ENCODE assay signal across 13 cellular contexts in the genomic region with DNA sequence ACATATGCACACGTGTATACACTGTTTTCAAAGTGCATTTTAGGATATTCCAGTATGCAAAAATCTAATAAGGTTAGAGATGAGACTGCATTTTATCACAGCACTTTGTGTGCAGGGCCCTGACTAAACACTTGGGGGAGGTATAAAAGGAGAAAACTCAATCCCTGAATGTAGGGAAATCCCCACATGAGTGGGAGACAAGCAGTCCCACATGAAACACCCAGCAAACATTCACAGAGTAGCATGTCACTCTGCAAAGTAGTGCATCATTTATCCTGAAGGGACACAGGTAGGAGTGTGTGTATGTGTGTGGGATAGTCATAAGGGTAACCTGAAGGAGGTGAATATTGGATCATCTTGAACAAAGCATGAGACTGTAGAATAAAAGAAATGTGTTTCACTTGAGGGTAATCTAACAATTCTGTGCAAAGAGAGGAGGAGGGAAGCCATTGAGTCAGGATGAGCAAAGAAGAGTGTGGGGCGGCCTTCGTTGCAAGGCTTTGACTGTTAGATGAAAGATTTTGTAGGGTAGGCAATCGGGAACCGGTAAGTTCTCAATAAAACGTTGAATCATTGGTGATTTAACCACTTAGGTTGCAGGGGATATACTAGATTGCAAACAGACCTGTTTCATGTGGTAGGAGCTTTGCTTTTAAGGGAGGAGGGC. TPM values are rescaled to one million over a fixed set of nuclear protein-coding genes. Genes with fewer than 3 reads are reported as not detected.
A peak's percentile ranks its signal among the peaks of the same experiment; 100 is the strongest.
DNase-seq lines count a peak whose midpoint lies in the region; ATAC-seq, FAIRE-seq and TF ChIP-seq lines count a peak whose summit lies in the region.
"Had no signal": no experiment of that assay in that cellular context is flagged by ENCODE, and none has a peak within 500 bp of the region (broad histone marks: within the 10 kb centered on the region; RNA-seq: fewer than 3 reads in every experiment).

No MANE protein-coding gene starts in this region.

- no peak overlapping the region for H3K9ac ChIP-seq in keratinocyte (ENCODE audit: control insufficient read depth, extremely low read depth, insufficient read depth, low read length)

- peaks cover 2% of the 10 kb centered on the region for H3K79me2 ChIP-seq in keratinocyte (ENCODE audit: control insufficient read depth, insufficient read depth, low read length)

- H2AFZ ChIP-seq in keratinocyte (ENCODE audit: control insufficient read depth, low read length): no peak overlapping the region

- no peaks in the 10 kb centered on the region for H4K20me1 ChIP-seq in keratinocyte (ENCODE audit: control insufficient read depth, extremely low read depth, insufficient read depth, low read length)

- peaks cover 11% of the 10 kb centered on the region for H3K4me1 Mint-ChIP-seq in activated T-helper 17 cell treated with anti-CD3 and anti-CD28 coated beads, Interleukin-2, amount 50 U/mL, for 72 hours

- FAIRE-seq in GM12891 (lab: Jason Lieb, UNC) (no peak), keratinocyte (lab: Jason Lieb, UNC) (no peak)

- 0 out of 2 replicates have a peak, but pooled peaks have one; percentile 49 for TF ChIP-seq POLR2A in GM12891 (IDR thresholded peaks at IDR 0.05; ENCODE audit: low read depth, low read length)

- H3K36me3 Mint-ChIP-seq in activated T-helper 17 cell treated with anti-CD3 and anti-CD28 coated beads, Interleukin-2, amount 50 U/mL, for 72 hours (ENCODE audit: low read depth): no peaks in the 10 kb centered on the region

- peaks cover 1 to 4% of the 10 kb centered on the region in 2 experiments for H3K36me3 ChIP-seq in keratinocyte (ENCODE audit: control insufficient read depth in 2 of 2, extremely low read depth in 1 of 2, insufficient read depth in 2 of 2, low read length in 2 of 2)
- H3K36me3 ChIP-seq: breast epithelium, lower lobe of right lung, prostate gland, upper lobe of right lung had no signal

- intact Hi-C loops in cardiac septum (cut with DNase I): no loop called here

- no peaks in the 10 kb centered on the region for H3K27me3 ChIP-seq in keratinocyte (ENCODE audit: control insufficient read depth, extremely low read depth, insufficient read depth, low read length)
- H3K27me3 ChIP-seq: breast epithelium, upper lobe of right lung had no signal

- DNase-seq in Caki2 (ENCODE audit: low read depth): peak; percentile 27
- DNase-seq in GM12891 (ENCODE audit: insufficient read length, low spot score): no peak
- DNase-seq in keratinocyte (ENCODE audit: low read depth, low spot score): no peak
- DNase-seq in NCI-H524 treated with DMSO at 0.1 percent for 48 hours (lab: John Stamatoyannopoulos, UW): no peak
- no peak for DNase-seq in cardiac septum (ENCODE audit: low spot score)
- no peak for DNase-seq in SHP77 (lab: John Stamatoyannopoulos, UW)
- DNase-seq in middle frontal gyrus (ENCODE audit: extremely low spot score, low spot score): no peak
- DNase-seq: lower lobe of right lung, NCI-H526, upper lobe of right lung had no signal

- H3K27ac ChIP-seq in keratinocyte (ENCODE audit: control insufficient read depth, insufficient read depth, low read length): peak overlapping the region; percentile 65
- H3K27ac ChIP-seq: lower lobe of right lung, prostate gland, upper lobe of right lung had no signal

- no peaks in the 10 kb centered on the region for H3K9me3 ChIP-seq in keratinocyte (ENCODE audit: control insufficient read depth, low read depth, low read length)
- H3K9me3 ChIP-seq: breast epithelium, lower lobe of right lung, prostate gland, upper lobe of right lung had no signal

- no peak overlapping the region for H3K4me3 Mint-ChIP-seq in activated T-helper 17 cell treated with anti-CD3 and anti-CD28 coated beads, Interleukin-2, amount 50 U/mL, for 72 hours

- H3K9me1 ChIP-seq in keratinocyte (ENCODE audit: control insufficient read depth, extremely low read depth, insufficient read depth, low read length): peaks cover 7% of the 10 kb centered on the region

- in situ Hi-C loops in Caki2 (cut with HindIII; ENCODE audit: low pct_unique_long_range_greater_than_20kb, low sequenced_read_pairs): no loop called here

- H3K27ac Mint-ChIP-seq in activated T-helper 17 cell treated with anti-CD3 and anti-CD28 coated beads, Interleukin-2, amount 50 U/mL, for 72 hours: no peak overlapping the region

- peak; percentile 43 for ATAC-seq in activated T-helper 17 cell treated with anti-CD3 and anti-CD28 coated beads, Interleukin-2, amount 50 U/mL, for 72 hours (replicated peaks)
- ATAC-seq: lower lobe of right lung, upper lobe of right lung had no signal

- dilution Hi-C loops in keratinocyte (cut with MboI; ENCODE audit: extremely low pct_ligation_motif_present, low sequenced_read_pairs): no loop called here

- peaks cover 55% of the 10 kb centered on the region for H3K4me1 ChIP-seq in keratinocyte (ENCODE audit: control insufficient read depth, extremely low read depth, insufficient read depth, low read length)

- H3K4me3 ChIP-seq in keratinocyte (ENCODE audit: control insufficient read depth in 2 of 3, extremely low read depth in 1 of 3, insufficient read depth in 2 of 3, low read depth in 1 of 3, low read length in 3 of 3): no peak overlapping the region
- H3K4me3 ChIP-seq: breast epithelium, lower lobe of right lung, prostate gland, upper lobe of right lung had no signal

- TF ChIP-seq CTCF in keratinocyte (optimal IDR thresholded peaks at IDR 0.05 in 1 of 3, IDR thresholded peaks at IDR 0.05 in 1 of 3, conservative IDR thresholded peaks at IDR 0.05 in 1 of 3; ENCODE audit: extremely low read depth in 1 of 3, insufficient read depth in 2 of 3, low read length in 3 of 3): peak in 1 of 3 experiments; percentile 33

- H3K27me3 Mint-ChIP-seq in activated T-helper 17 cell treated with anti-CD3 and anti-CD28 coated beads, Interleukin-2, amount 50 U/mL, for 72 hours: no peaks in the 10 kb centered on the region

- H3K9me3 Mint-ChIP-seq in activated T-helper 17 cell treated with anti-CD3 and anti-CD28 coated beads, Interleukin-2, amount 50 U/mL, for 72 hours: no peaks in the 10 kb centered on the region

- H3K4me2 ChIP-seq in keratinocyte (ENCODE audit: control insufficient read depth, extremely low read depth, insufficient read depth, low read depth, low read length): no peak overlapping the region

TF ChIP-seq in GM12891, 5 proteins besides CTCF, POLR2A, EP300 and RAD21:
- TF ChIP-seq POU2F2 (IDR thresholded peaks at IDR 0.05; ENCODE audit: low read depth, low read length): no peak

RNA-seq across cellular contexts. Expression of gene PRPF40B, which starts 2.9 kb away (rescaled TPM):
- 7.9 and 10.9 TPM in 2 replicates for total RNA-seq in Caki2 (2014; rRNA removed; shearing (Covaris generic); ENCODE audit: low replicate concordance)
- polyA plus RNA-seq in GM12891 (2012; ENCODE audit: low read depth, missing spikeins): 6.6 TPM
- total RNA-seq in activated T-helper 17 cell treated with anti-CD3 and anti-CD28 coated beads, Interleukin-2, amount 50 U/mL, for 72 hours: 1 to 10 TPM; 7.7 to 8.2 TPM
- polyA plus RNA-seq in keratinocyte: 12.7 to 19.0 TPM (median 13.3 TPM) in 3 replicates
- 19.3 TPM for polyA plus RNA-seq in keratinocyte (2011; ENCODE audit: low read depth)
- 5.5 and 10.5 TPM in 2 replicates for polyA plus RNA-seq in keratinocyte (2011; cell fraction: cytosol; rRNA removed)
- 44.4 and 54.0 TPM in 2 replicates for polyA plus RNA-seq in keratinocyte (2011; cell fraction: nucleus; rRNA removed)
- 12.7 and 15.3 TPM in 2 replicates for polyA plus RNA-seq in keratinocyte (2012; ENCODE audit: low replicate concordance)
- 5.5 to 13.2 TPM (median 11.8 TPM) in 3 replicates for polyA minus RNA-seq in keratinocyte
- polyA minus RNA-seq in keratinocyte (2011; cell fraction: cytosol; rRNA and poly(A)+ RNA removed): 6.1 TPM
- polyA minus RNA-seq in keratinocyte (2011; cell fraction: nucleus; rRNA and poly(A)+ RNA removed): 9.2 and 14.7 TPM in 2 replicates
- total RNA-seq in cardiac septum: 30.1 TPM

RNA-seq across cellular contexts. Expression of gene FAM186B, which starts 20.9 kb away (rescaled TPM):
- 0.64 TPM in 1 of 2 replicates, not detected in the other for total RNA-seq in Caki2 (2014; rRNA removed; shearing (Covaris generic); ENCODE audit: low replicate concordance)
- polyA plus RNA-seq in GM12891 (2012; ENCODE audit: low read depth, missing spikeins): 0.92 TPM
- total RNA-seq in activated T-helper 17 cell treated with anti-CD3 and anti-CD28 coated beads, Interleukin-2, amount 50 U/mL, for 72 hours: under 1 TPM in 1 of 2 donors, not detected in 1; 0.11 TPM
- polyA plus RNA-seq in keratinocyte: 0.12 to 0.23 TPM (median 0.13 TPM) in 3 replicates
- not detected for polyA plus RNA-seq in keratinocyte (2011; ENCODE audit: low read depth)
- polyA plus RNA-seq in keratinocyte (2011; cell fraction: cytosol; rRNA removed): 0.14 and 0.18 TPM in 2 replicates
- 0.17 and 0.19 TPM in 2 replicates for polyA plus RNA-seq in keratinocyte (2011; cell fraction: nucleus; rRNA removed)
- polyA plus RNA-seq in keratinocyte (2012; ENCODE audit: low replicate concordance): 0.20 and 0.26 TPM in 2 replicates
- 0.20 to 0.26 TPM in 2 of 3 replicates, not detected in the other for polyA minus RNA-seq in keratinocyte
- polyA minus RNA-seq in keratinocyte (2011; cell fraction: cytosol; rRNA and poly(A)+ RNA removed): not detected
- 0.32 and 0.47 TPM in 2 replicates for polyA minus RNA-seq in keratinocyte (2011; cell fraction: nucleus; rRNA and poly(A)+ RNA removed)
- total RNA-seq in cardiac septum: 0.48 TPM

RNA-seq across cellular contexts. Expression of gene MCRS1, which starts 58.4 kb away (rescaled TPM):
- 128 and 149 TPM in 2 replicates for total RNA-seq in Caki2 (2014; rRNA removed; shearing (Covaris generic); ENCODE audit: low replicate concordance)
- polyA plus RNA-seq in GM12891 (2012; ENCODE audit: low read depth, missing spikeins): 42.1 TPM
- total RNA-seq in activated T-helper 17 cell treated with anti-CD3 and anti-CD28 coated beads, Interleukin-2, amount 50 U/mL, for 72 hours: 10 to 100 TPM; 31.6 to 54.8 TPM
- 40.7 to 55.8 TPM (median 49.3 TPM) in 3 replicates for polyA plus RNA-seq in keratinocyte
- polyA plus RNA-seq in keratinocyte (2011; ENCODE audit: low read depth): 31.3 TPM
- 30.4 and 51.8 TPM in 2 replicates for polyA plus RNA-seq in keratinocyte (2011; cell fraction: cytosol; rRNA removed)
- 50.5 and 59.7 TPM in 2 replicates for polyA plus RNA-seq in keratinocyte (2011; cell fraction: nucleus; rRNA removed)
- polyA plus RNA-seq in keratinocyte (2012; ENCODE audit: low replicate concordance): 26.4 and 47.7 TPM in 2 replicates
- 51.0 to 95.2 TPM (median 52.9 TPM) in 3 replicates for polyA minus RNA-seq in keratinocyte
- polyA minus RNA-seq in keratinocyte (2011; cell fraction: cytosol; rRNA and poly(A)+ RNA removed): 49.9 TPM
- 15.7 and 16.5 TPM in 2 replicates for polyA minus RNA-seq in keratinocyte (2011; cell fraction: nucleus; rRNA and poly(A)+ RNA removed)
- 118 TPM for total RNA-seq in cardiac septum
